Comparison of ENCODE assay signal across 8 cellular contexts in the genomic region with DNA sequence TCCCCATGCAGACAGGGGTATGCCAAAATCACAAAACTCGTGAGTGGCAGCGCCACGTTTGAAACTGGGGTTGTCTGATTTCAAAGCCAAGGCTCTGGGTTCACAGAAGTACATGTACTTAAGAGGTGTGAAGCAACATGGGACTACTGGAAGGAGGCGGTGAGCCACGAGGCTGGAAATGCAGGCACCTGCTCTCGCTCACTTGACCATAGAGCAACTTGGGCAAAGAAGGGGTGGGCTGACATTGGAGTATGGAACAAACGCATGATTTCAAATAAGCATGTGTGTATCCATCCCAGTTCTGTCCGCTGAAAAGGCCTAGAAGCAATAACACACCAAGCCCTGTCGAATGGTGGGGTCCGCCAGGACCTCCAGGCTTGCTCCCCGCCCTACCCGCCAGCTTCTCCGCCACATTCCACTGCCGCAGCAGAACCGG. TPM values are rescaled to one million over a fixed set of nuclear protein-coding genes. Genes with fewer than 3 reads are reported as not detected.
DNase-seq lines count a peak whose midpoint lies in the region; ATAC-seq and TF ChIP-seq lines count a peak whose summit lies in the region.

No MANE protein-coding gene starts in this region.

- ATAC-seq in HG02798 (IDR thresholded peaks at IDR 0.05; ENCODE audit: poor library complexity, unreplicated experiment): peak; percentile 10
- ATAC-seq in central memory CD8-positive, alpha-beta T cell (replicated peaks; ENCODE audit: extremely low read depth, poor library complexity, severe bottlenecking): peak; percentile 3
- peak; percentile 13 to 30 (median 23) for ATAC-seq in right lobe of liver

- H3K27ac Mint-ChIP-seq in activated naive CD4-positive, alpha-beta T cell treated with anti-CD3 and anti-CD28 coated beads, Interleukin-2, amount 10 ng/mL, durations not matched to agents 7 days and 5 days: peak overlapping the region; percentile 100
- peak overlapping the region; percentile 100 for H3K27ac Mint-ChIP-seq in central memory CD8-positive, alpha-beta T cell (ENCODE audit: low read depth)

- no peaks in the 10 kb centered on the region for H3K27me3 ChIP-seq in right lobe of liver
- H3K27me3 ChIP-seq in thyroid gland: no peaks in the 10 kb centered on the region

- peak overlapping the region; percentile 100 for H3K4me3 Mint-ChIP-seq in activated naive CD4-positive, alpha-beta T cell treated with anti-CD3 and anti-CD28 coated beads, Interleukin-2, amount 10 ng/mL, durations not matched to agents 7 days and 5 days
- peak overlapping the region; percentile 100 for H3K4me3 Mint-ChIP-seq in central memory CD8-positive, alpha-beta T cell

- intact Hi-C loops in right lobe of liver (cut with DNase I): no loop called here
- intact Hi-C loops in thyroid gland (cut with DNase I): no loop called here

- H3K4me1 Mint-ChIP-seq in activated naive CD4-positive, alpha-beta T cell treated with anti-CD3 and anti-CD28 coated beads, Interleukin-2, amount 10 ng/mL, durations not matched to agents 7 days and 5 days: peaks cover 44% of the 10 kb centered on the region
- H3K4me1 Mint-ChIP-seq in central memory CD8-positive, alpha-beta T cell: peaks cover 29% of the 10 kb centered on the region

- H3K36me3 ChIP-seq in right lobe of liver: no peaks in the 10 kb centered on the region
- H3K36me3 ChIP-seq in thyroid gland: no peaks in the 10 kb centered on the region

- no peak for DNase-seq in activated naive CD4-positive, alpha-beta T cell treated with anti-CD3 and anti-CD28 coated beads, Interleukin-2, amount 10 ng/mL, durations not matched to agents 7 days and 5 days
- DNase-seq in activated naive CD4-positive, alpha-beta T cell treated with anti-CD3 and anti-CD28 coated beads, Interleukin-2, amount 50 U/mL, for 16 hours: no peak
- DNase-seq in NOMO-1 treated with DMSO at 0.1 percent for 48 hours (lab: John Stamatoyannopoulos, UW; ENCODE audit: unreplicated experiment): peak; percentile 51
- peak in 1 of 2 donors; percentile 17 for DNase-seq in central memory CD8-positive, alpha-beta T cell (ENCODE audit: low spot score in 2 of 2)
- no peak for DNase-seq in right lobe of liver
- DNase-seq in thyroid gland: peak in 1 of 2 donors; percentile 8
- no peak for DNase-seq in NK-92 (lab: John Stamatoyannopoulos, UW; ENCODE audit: unreplicated experiment)

- CTCF ChIA-PET in activated naive CD4-positive, alpha-beta T cell treated with anti-CD3 and anti-CD28 coated beads, Interleukin-2, amount 10 ng/mL, durations not matched to agents 7 days and 5 days (lab: Charles Lee): interaction anchor here (0.9 to 1.3 kb wide), 3 partner anchors 40 to 162 kb away, joined by 3 to 4 read pairs (median 4); partner anchors contain the start of gene RAB1A

- peak overlapping the region; percentile 78 to 99 (median 90) for H3K4me3 ChIP-seq in right lobe of liver
- H3K4me3 ChIP-seq in thyroid gland (replicated peaks in 1 of 3): peak overlapping the region; percentile 85 to 99 (median 98)

- H3K36me3 Mint-ChIP-seq in activated naive CD4-positive, alpha-beta T cell treated with anti-CD3 and anti-CD28 coated beads, Interleukin-2, amount 10 ng/mL, durations not matched to agents 7 days and 5 days: peaks cover 20% of the 10 kb centered on the region
- peaks cover 26% of the 10 kb centered on the region for H3K36me3 Mint-ChIP-seq in central memory CD8-positive, alpha-beta T cell (ENCODE audit: insufficient read depth)

- H3K27ac ChIP-seq in right lobe of liver: peak overlapping the region in 2 of 3 donors; percentile 74 to 98
- H3K27ac ChIP-seq in thyroid gland: peak overlapping the region; percentile 57 to 96 (median 91)

- WGBS in right lobe of liver (ENCODE audit: insufficient coverage, low coverage, low lambda C conversion rate, missing lambda C conversion rate): 1% methylated on average over 8 of the region's 15 CpGs
- WGBS in thyroid gland, 2 donors: 1 to 2% methylated on average over 11 to 13 of the region's 15 CpGs

- H3K27me3 Mint-ChIP-seq in activated naive CD4-positive, alpha-beta T cell treated with anti-CD3 and anti-CD28 coated beads, Interleukin-2, amount 10 ng/mL, durations not matched to agents 7 days and 5 days: peaks cover 4% of the 10 kb centered on the region
- no peaks in the 10 kb centered on the region for H3K27me3 Mint-ChIP-seq in central memory CD8-positive, alpha-beta T cell

- TF ChIP-seq POLR2A in right lobe of liver (IDR thresholded peaks at IDR 0.05): no peak
- no peak for TF ChIP-seq POLR2A in thyroid gland (IDR thresholded peaks at IDR 0.05)

- TF ChIP-seq CTCF in right lobe of liver (IDR thresholded peaks at IDR 0.05) (no peak), thyroid gland (IDR thresholded peaks at IDR 0.05) (no peak)

- H3K9me3 ChIP-seq in right lobe of liver (no peaks in the 10 kb centered on the region), thyroid gland (no peaks in the 10 kb centered on the region)

- peaks cover 0 to 18% (median 3%) of the 10 kb centered on the region in 4 donors for H3K4me1 ChIP-seq in right lobe of liver
- peaks cover 19 to 20% of the 10 kb centered on the region in 2 donors for H3K4me1 ChIP-seq in thyroid gland

- H3K9me3 Mint-ChIP-seq in activated naive CD4-positive, alpha-beta T cell treated with anti-CD3 and anti-CD28 coated beads, Interleukin-2, amount 10 ng/mL, durations not matched to agents 7 days and 5 days: no peaks in the 10 kb centered on the region
- H3K9me3 Mint-ChIP-seq in central memory CD8-positive, alpha-beta T cell: no peaks in the 10 kb centered on the region

RNA-seq across cellular contexts. Expression of gene ACTR2, which starts 0.6 kb away (rescaled TPM):
- total RNA-seq in right lobe of liver (100 to 1,000 TPM in 1 of 6 experiments, 10 to 100 TPM in 5; 42.9 to 114 (median 69.8) TPM), thyroid gland (10 to 100 TPM; 65.2 to 88.6 (median 74.7) TPM)
